ENCODE assay signal across 1 cellular context in genomic region chr14:52875707-52876106, GRCh38.
TF ChIP-seq lines count a peak whose summit lies in the region.

No MANE protein-coding gene starts in this region.

TF ChIP-seq in GM23338, 12 proteins besides CTCF, POLR2A, EP300 and RAD21 (continued from another document):
- TF ChIP-seq, protein P1, sequence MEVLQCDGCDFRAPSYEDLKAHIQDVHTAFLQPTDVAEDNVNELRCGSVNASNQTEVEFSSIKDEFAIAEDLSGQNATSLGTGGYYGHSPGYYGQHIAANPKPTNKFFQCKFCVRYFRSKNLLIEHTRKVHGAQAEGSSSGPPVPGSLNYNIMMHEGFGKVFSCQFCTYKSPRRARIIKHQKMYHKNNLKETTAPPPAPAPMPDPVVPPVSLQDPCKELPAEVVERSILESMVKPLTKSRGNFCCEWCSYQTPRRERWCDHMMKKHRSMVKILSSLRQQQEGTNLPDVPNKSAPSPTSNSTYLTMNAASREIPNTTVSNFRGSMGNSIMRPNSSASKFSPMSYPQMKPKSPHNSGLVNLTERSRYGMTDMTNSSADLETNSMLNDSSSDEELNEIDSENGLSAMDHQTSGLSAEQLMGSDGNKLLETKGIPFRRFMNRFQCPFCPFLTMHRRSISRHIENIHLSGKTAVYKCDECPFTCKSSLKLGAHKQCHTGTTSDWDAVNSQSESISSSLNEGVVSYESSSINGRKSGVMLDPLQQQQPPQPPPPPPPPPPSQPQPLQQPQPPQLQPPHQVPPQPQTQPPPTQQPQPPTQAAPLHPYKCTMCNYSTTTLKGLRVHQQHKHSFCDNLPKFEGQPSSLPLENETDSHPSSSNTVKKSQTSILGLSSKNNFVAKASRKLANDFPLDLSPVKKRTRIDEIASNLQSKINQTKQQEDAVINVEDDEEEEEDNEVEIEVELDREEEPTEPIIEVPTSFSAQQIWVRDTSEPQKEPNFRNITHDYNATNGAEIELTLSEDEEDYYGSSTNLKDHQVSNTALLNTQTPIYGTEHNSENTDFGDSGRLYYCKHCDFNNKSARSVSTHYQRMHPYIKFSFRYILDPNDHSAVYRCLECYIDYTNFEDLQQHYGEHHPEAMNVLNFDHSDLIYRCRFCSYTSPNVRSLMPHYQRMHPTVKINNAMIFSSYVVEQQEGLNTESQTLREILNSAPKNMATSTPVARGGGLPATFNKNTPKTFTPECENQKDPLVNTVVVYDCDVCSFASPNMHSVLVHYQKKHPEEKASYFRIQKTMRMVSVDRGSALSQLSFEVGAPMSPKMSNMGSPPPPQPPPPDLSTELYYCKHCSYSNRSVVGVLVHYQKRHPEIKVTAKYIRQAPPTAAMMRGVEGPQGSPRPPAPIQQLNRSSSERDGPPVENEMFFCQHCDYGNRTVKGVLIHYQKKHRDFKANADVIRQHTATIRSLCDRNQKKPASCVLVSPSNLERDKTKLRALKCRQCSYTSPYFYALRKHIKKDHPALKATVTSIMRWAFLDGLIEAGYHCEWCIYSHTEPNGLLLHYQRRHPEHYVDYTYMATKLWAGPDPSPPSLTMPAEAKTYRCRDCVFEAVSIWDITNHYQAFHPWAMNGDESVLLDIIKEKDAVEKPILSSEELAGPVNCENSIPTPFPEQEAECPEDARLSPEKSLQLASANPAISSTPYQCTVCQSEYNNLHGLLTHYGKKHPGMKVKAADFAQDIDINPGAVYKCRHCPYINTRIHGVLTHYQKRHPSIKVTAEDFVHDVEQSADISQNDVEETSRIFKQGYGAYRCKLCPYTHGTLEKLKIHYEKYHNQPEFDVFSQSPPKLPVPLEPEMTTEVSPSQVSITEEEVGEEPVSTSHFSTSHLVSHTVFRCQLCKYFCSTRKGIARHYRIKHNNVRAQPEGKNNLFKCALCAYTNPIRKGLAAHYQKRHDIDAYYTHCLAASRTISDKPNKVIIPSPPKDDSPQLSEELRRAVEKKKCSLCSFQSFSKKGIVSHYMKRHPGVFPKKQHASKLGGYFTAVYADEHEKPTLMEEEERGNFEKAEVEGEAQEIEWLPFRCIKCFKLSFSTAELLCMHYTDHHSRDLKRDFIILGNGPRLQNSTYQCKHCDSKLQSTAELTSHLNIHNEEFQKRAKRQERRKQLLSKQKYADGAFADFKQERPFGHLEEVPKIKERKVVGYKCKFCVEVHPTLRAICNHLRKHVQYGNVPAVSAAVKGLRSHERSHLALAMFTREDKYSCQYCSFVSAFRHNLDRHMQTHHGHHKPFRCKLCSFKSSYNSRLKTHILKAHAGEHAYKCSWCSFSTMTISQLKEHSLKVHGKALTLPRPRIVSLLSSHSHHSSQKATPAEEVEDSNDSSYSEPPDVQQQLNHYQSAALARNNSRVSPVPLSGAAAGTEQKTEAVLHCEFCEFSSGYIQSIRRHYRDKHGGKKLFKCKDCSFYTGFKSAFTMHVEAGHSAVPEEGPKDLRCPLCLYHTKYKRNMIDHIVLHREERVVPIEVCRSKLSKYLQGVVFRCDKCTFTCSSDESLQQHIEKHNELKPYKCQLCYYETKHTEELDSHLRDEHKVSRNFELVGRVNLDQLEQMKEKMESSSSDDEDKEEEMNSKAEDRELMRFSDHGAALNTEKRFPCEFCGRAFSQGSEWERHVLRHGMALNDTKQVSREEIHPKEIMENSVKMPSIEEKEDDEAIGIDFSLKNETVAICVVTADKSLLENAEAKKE (CRISPR knock-in tag; IDR thresholded peaks at IDR 0.05), result no peak
- no peak for TF ChIP-seq ZNF114 (CRISPR knock-in tag; IDR thresholded peaks at IDR 0.05)
TF ChIP-seq in GM23338: peak in this region for 0.
